Comparison of ENCODE assay signal across 20 cellular contexts in genomic region chr1:144544420-144544819, GRCh38. TPM values are rescaled to one million over a fixed set of nuclear protein-coding genes. Genes with fewer than 3 reads are reported as not detected.
"Had no signal": no experiment of that assay in that cellular context is flagged by ENCODE, and none has a peak within 500 bp of the region (broad histone marks: within the 10 kb centered on the region; RNA-seq: fewer than 3 reads in every experiment).

No MANE protein-coding gene starts in this region.

RNA-seq across cellular contexts. Expression of gene PPIAL4F, which starts 48.3 kb away (rescaled TPM):
- total RNA-seq: activated naive CD4-positive, alpha-beta T cell treated with anti-CD3 and anti-CD28 coated beads for 36 hours; activated naive CD4-positive, alpha-beta T cell treated with anti-CD3 and anti-CD28 coated beads, Interleukin-2, amount 50 U/mL, for 72 hours; activated naive CD8-positive, alpha-beta T cell treated with anti-CD3 and anti-CD28 coated beads for 36 hours; activated naive CD8-positive, alpha-beta T cell treated with anti-CD3 and anti-CD28 coated beads, Interleukin-2, amount 10 ng/mL, durations not matched to agents 7 days and 5 days; activated T-cell treated with anti-CD3 and anti-CD28 coated beads, Interleukin-2, amount 50 U/mL, for 4 hours; activated T-cell treated with anti-CD3 and anti-CD28 coated beads, Interleukin-2, amount 50 U/mL, for 72 hours; activated T-helper 1 cell treated with anti-CD3 and anti-CD28 coated beads, Interleukin-12 subunit alpha, Interleukin-12 subunit beta, Interleukin-2, Interleukin-4 antibody, amounts not matched to agents 30 ng/mL and 10 ng/mL and 1 ng/mL, durations not matched to agents 14 hours and 24 hours and 36 hours; activated T-helper 17 cell treated with anti-CD3 and anti-CD28 coated beads, Interleukin-2, amount 50 U/mL, for 72 hours; activated T-helper 2 cell treated with anti-CD3 and anti-CD28 coated beads, Interferon-gamma antibody, Interleukin-2, Interleukin-4, amounts not matched to agents 10 μg/mL and 5 μg/mL and 100 μg/mL, durations not matched to agents 14 hours and 24 hours and 36 hours; adrenal gland; aorta; ascending aorta; astrocyte; body of pancreas; bronchial epithelial cell; cardiac muscle cell; cardiac septum; cerebellum; chondrocyte had no signal
- polyA plus RNA-seq: adipose tissue, adrenal gland, aorta, cardiac muscle cell had no signal
